Comparison of ENCODE assay signal across 20 cellular contexts in the genomic region with DNA sequence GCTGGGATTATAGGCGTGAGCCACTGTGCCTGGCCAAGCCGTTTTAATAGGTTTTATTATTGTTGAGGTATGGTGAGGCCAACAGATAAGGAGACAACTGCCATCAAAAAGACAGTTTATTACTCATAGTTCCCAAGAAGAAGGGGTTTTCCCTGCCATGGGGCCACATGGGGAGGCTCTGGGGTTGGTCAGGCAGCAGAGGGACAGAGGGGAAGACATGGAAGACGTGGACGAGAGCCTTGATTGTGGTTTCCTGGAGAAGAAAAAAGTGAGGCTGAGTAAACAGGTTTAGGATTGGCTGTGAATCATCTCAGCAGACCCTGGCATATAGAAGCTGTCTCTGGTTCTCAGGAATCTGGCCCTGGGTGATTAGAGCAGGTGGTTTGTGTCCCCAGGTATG.
"Had no signal": no experiment of that assay in that cellular context is flagged by ENCODE, and none has a peak within 500 bp of the region (broad histone marks: within the 10 kb centered on the region; RNA-seq: fewer than 3 reads in every experiment).

No MANE protein-coding gene starts in this region.

- H3K27me3 ChIP-seq: upper lobe of left lung had no signal

- H3K9me3 Mint-ChIP-seq: activated CD4-positive, alpha-beta T cell treated with anti-CD3 and anti-CD28 coated beads, Interleukin-2, amount 10 ng/mL, durations not matched to agents 24 days and 14 days; activated T-cell treated with anti-CD3 and anti-CD28 coated beads, Interleukin-2, amount 50 U/mL, for 72 hours; brain; central memory CD8-positive, alpha-beta T cell; mesothelial cell of epicardium had no signal

- H3K27ac ChIP-seq: coronary artery, thoracic aorta, upper lobe of left lung had no signal

- DNase-seq: activated CD4-positive, alpha-beta T cell treated with anti-CD3 and anti-CD28 coated beads, Interleukin-2, amount 10 ng/mL, durations not matched to agents 24 days and 14 days; activated CD8-positive, alpha-beta memory T cell treated with anti-CD3 and anti-CD28 coated beads, Interleukin-2, amount 50 U/mL, for 4 hours; activated naive CD4-positive, alpha-beta T cell treated with Interleukin-2 at 50 U/mL for 16 hours; anterior cingulate cortex; erythroblast; foreskin melanocyte; hypothalamus; islet precursor cell; occipital lobe; stimulated activated CD4-positive, alpha-beta T cell treated with anti-CD3 and anti-CD28 coated beads, Interleukin-12 subunit alpha, Interleukin-12 subunit beta, amount 100 ng/mL, for 4 hours; stimulated activated CD4-positive, alpha-beta T cell treated with anti-CD3 and anti-CD28 coated beads, Interleukin-1b, Interleukin-23, amount 100 ng/mL, for 48 hours; T-helper 17 cell; upper lobe of left lung had no signal

- ATAC-seq: T-helper 17 cell had no signal

- H3K9me3 ChIP-seq: thoracic aorta, upper lobe of left lung had no signal

- H3K4me1 Mint-ChIP-seq: brain; central memory CD8-positive, alpha-beta T cell; mesothelial cell of epicardium; T-helper 17 cell had no signal

- H3K4me3 ChIP-seq: coronary artery, lung, thoracic aorta, upper lobe of left lung had no signal

- H3K4me3 Mint-ChIP-seq: activated CD4-positive, alpha-beta T cell treated with anti-CD3 and anti-CD28 coated beads, Interleukin-2, amount 10 ng/mL, durations not matched to agents 24 days and 14 days; brain; central memory CD8-positive, alpha-beta T cell; mesothelial cell of epicardium; T-helper 17 cell had no signal

- H3K4me1 ChIP-seq: upper lobe of left lung had no signal

- H3K27me3 Mint-ChIP-seq: activated CD4-positive, alpha-beta T cell treated with anti-CD3 and anti-CD28 coated beads, Interleukin-2, amount 10 ng/mL, durations not matched to agents 24 days and 14 days; brain; central memory CD8-positive, alpha-beta T cell; T-helper 17 cell had no signal

- H3K27ac Mint-ChIP-seq: activated CD4-positive, alpha-beta T cell treated with anti-CD3 and anti-CD28 coated beads, Interleukin-2, amount 10 ng/mL, durations not matched to agents 24 days and 14 days; activated T-cell treated with anti-CD3 and anti-CD28 coated beads, Interleukin-2, amount 50 U/mL, for 72 hours; brain; mesothelial cell of epicardium; T-helper 17 cell had no signal
